ENCODE assay signal across 8 cellular contexts in the genomic region with DNA sequence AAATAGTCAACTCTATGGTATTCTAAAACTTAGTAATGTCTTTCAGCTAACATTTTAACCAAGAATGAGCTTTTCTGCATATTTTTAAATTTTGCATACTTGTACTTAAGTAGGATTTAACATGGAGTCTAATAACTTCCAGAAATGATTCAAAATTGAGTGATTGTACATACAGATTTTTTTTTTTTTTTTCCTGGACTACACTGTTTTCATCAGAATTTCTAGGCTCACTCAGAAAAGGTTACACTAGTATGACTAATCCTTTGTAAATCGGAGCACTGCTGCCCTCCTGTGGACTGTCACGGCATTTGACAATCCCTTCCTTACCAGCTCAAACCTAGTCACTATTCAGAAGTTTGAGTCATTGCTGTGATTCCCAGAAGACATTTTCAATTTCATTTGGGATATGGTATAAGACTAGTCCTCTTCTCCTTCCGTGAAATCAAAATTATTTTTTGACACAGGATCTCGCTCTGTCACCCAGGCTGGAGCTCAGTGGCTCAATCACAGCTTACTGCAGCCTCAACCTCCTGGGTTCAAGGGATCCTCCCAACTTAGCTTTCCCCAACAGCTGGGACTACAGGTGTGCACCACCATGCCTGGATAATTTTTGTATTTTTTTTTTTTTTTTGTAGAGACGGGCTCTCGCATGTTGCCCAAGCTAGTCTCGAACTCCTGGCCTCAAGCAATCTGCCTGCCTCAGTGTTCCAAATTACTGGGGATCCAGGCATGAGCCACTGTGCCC. TPM values are rescaled to one million over a fixed set of nuclear protein-coding genes. Genes with fewer than 3 reads are reported as not detected.
DNase-seq lines count a peak whose midpoint lies in the region; ATAC-seq and TF ChIP-seq lines count a peak whose summit lies in the region.

No MANE protein-coding gene starts in this region.

- intact Hi-C loops in IMR-90 (cut with micrococcal nuclease) = loop anchor here (1.0 to 5.0 kb wide), 2 partner anchors 85 to 142 kb away; no protein-coding TSS in a partner anchor

- H3K14ac ChIP-seq in IMR-90 (replicated peaks; ENCODE audit: low read depth, low read length) = no peak overlapping the region

- POLR2A ChIA-PET in IMR-90 (lab: Charles Lee; ENCODE audit: unreplicated experiment) = no interaction called here

- H3K9me3 ChIP-seq in IMR-90 (ENCODE audit: control insufficient read depth, insufficient read depth, low read length) (no peaks in the 10 kb centered on the region), subcutaneous abdominal adipose tissue (ENCODE audit: control insufficient read depth in 5 of 5, low read length in 5 of 5) (no peaks in the 10 kb centered on the region)

- H3K4me1 ChIP-seq in IMR-90 (ENCODE audit: control insufficient read depth, insufficient read depth, low read length) = no peaks in the 10 kb centered on the region; the same call in 1 of the 2 replicates
- peaks cover 0 to 26% (median 16%) of the 10 kb centered on the region in 5 donors for H3K4me1 ChIP-seq in subcutaneous abdominal adipose tissue (ENCODE audit: control insufficient read depth in 5 of 5, insufficient read depth in 5 of 5, low read length in 5 of 5)

- H2AK5ac ChIP-seq in IMR-90 (ENCODE audit: low read depth, low read length) = no peak overlapping the region

- H3K4me1 Mint-ChIP-seq in activated T-cell treated with anti-CD3 and anti-CD28 coated beads, Interleukin-2, amount 50 U/mL, for 72 hours (ENCODE audit: low read depth) = peaks cover 32% of the 10 kb centered on the region
- H3K4me1 Mint-ChIP-seq in neural crest cell = no peaks in the 10 kb centered on the region

- H3K36me3 ChIP-seq in IMR-90 (ENCODE audit: control insufficient read depth, insufficient read depth, low read length) (peaks cover 14% of the 10 kb centered on the region), subcutaneous abdominal adipose tissue (ENCODE audit: control insufficient read depth in 5 of 5, insufficient read depth in 5 of 5, low read length in 5 of 5) (peaks cover 7 to 39% (median 21%) of the 10 kb centered on the region in 5 donors)

- peaks cover 3 to 4% of the 10 kb centered on the region in 2 donors for H3K36me3 Mint-ChIP-seq in activated T-cell treated with anti-CD3 and anti-CD28 coated beads, Interleukin-2, amount 50 U/mL, for 72 hours (ENCODE audit: insufficient read depth in 2 of 2)
- H3K36me3 Mint-ChIP-seq in neural crest cell (ENCODE audit: low read depth) = peaks cover 3% of the 10 kb centered on the region

- H3K9ac ChIP-seq in IMR-90 (ENCODE audit: low read depth, low read length) = no peak overlapping the region
- peak overlapping the region in 1 of 5 donors; percentile 16 for H3K9ac ChIP-seq in subcutaneous abdominal adipose tissue (ENCODE audit: low read length in 5 of 5)

- H3K4me3 ChIP-seq in IMR-90 (ENCODE audit: insufficient read depth, low read depth, low read length) (no peak overlapping the region), fibroblast of pulmonary artery (replicated peaks; ENCODE audit: low read depth, low read length) (no peak overlapping the region), subcutaneous abdominal adipose tissue (ENCODE audit: low read depth in 1 of 5, low read length in 5 of 5) (no peak overlapping the region)

- BruUV-seq in IMR-90 (replicated peaks; lab: Mats Ljungman, UMichigan) = no TSS peak

- WGBS in IMR-90 (ENCODE audit: extremely low coverage in 2 of 2, insufficient read length in 1 of 2), 2 experiments = no CpG with 5 or more reads among the region's 7 CpGs

- H3K23ac ChIP-seq in IMR-90 (ENCODE audit: low read depth, low read length) = no peak overlapping the region

- no peak overlapping the region for H3K4me2 ChIP-seq in IMR-90 (ENCODE audit: low read depth, low read length)

- ATAC-seq in GM21390 (IDR thresholded peaks at IDR 0.05; ENCODE audit: unreplicated experiment) = peak; percentile 70
- peak; percentile 97 for ATAC-seq in IMR-90 (ENCODE audit: low read depth)
- ATAC-seq in activated T-cell treated with anti-CD3 and anti-CD28 coated beads, Interleukin-2, amount 50 U/mL, for 72 hours (replicated peaks in 1 of 2) = peak; percentile 87 to 92

- no peaks in the 10 kb centered on the region for H4K20me1 ChIP-seq in IMR-90 (ENCODE audit: insufficient read depth, low read length)

- peak; percentile 65 for TF ChIP-seq RAD21 in IMR-90 (IDR thresholded peaks at IDR 0.05; ENCODE audit: low read length)

- no peak for TF ChIP-seq POLR2A in IMR-90 (IDR thresholded peaks at IDR 0.05; ENCODE audit: low read depth, low read length)

- peak; percentile 76 for DNase-seq in COLO668 (lab: John Stamatoyannopoulos, UW; ENCODE audit: unreplicated experiment)
- peak; percentile 89 for DNase-seq in IMR-90
- peak; percentile 76 for DNase-seq in RPMI7951 (ENCODE audit: low read depth)
- DNase-seq in activated T-cell treated with anti-CD3 and anti-CD28 coated beads, Interleukin-2, amount 50 U/mL, for 72 hours = peak; percentile 79 to 81
- DNase-seq in fibroblast of pulmonary artery (ENCODE audit: low read depth) = peak; percentile 91
- peak; percentile 72 for DNase-seq in neural crest cell (ENCODE audit: low read depth, low spot score)

- no peak overlapping the region; the same call in 1 of the 2 replicates for H4K91ac ChIP-seq in IMR-90 (ENCODE audit: insufficient read depth, low read depth, low read length)

- H3K4ac ChIP-seq in IMR-90 (ENCODE audit: low read depth, low read length) = no peak overlapping the region

- H2BK20ac ChIP-seq in IMR-90 (ENCODE audit: low read depth, low read length) = no peak overlapping the region

- H3K27ac ChIP-seq in IMR-90 (ENCODE audit: insufficient read depth, low read length) = no peak overlapping the region
- H3K27ac ChIP-seq in subcutaneous abdominal adipose tissue (ENCODE audit: low read depth, low read length) = peak overlapping the region; percentile 21

- no peaks in the 10 kb centered on the region for H3K27me3 Mint-ChIP-seq in activated T-cell treated with anti-CD3 and anti-CD28 coated beads, Interleukin-2, amount 50 U/mL, for 72 hours (ENCODE audit: low read depth)
- H3K27me3 Mint-ChIP-seq in neural crest cell (ENCODE audit: low read depth) = no peaks in the 10 kb centered on the region

- no peak overlapping the region for H4K5ac ChIP-seq in IMR-90 (ENCODE audit: low read depth, low read length)

- TF ChIP-seq CTCF in IMR-90 (conservative IDR thresholded peaks at IDR 0.05; ENCODE audit: low read depth, low read length) (peak; percentile 85), fibroblast of pulmonary artery (IDR thresholded peaks at IDR 0.05; ENCODE audit: low read length, missing control alignments) (peak; percentile 83), neural crest cell (conservative IDR thresholded peaks at IDR 0.05) (peak; percentile 87)

- H2AK9ac ChIP-seq in IMR-90 (replicated peaks; ENCODE audit: low read depth, low read length, poor library complexity) = no peak overlapping the region

- H2BK120ac ChIP-seq in IMR-90 (ENCODE audit: low read depth, low read length) = no peak overlapping the region

- H2AFZ ChIP-seq in IMR-90 (replicated peaks; ENCODE audit: low read length, poor library complexity) = no peak overlapping the region

- H3K27ac Mint-ChIP-seq in activated T-cell treated with anti-CD3 and anti-CD28 coated beads, Interleukin-2, amount 50 U/mL, for 72 hours = peak overlapping the region; percentile 76
- no peak overlapping the region for H3K27ac Mint-ChIP-seq in neural crest cell (ENCODE audit: unreplicated experiment)

- H3K56ac ChIP-seq in IMR-90 (ENCODE audit: extremely low read depth, insufficient read depth, low read length) = no peak overlapping the region

- H2BK15ac ChIP-seq in IMR-90 (ENCODE audit: low read depth, low read length) = no peak overlapping the region; the same call in 2 of the 3 replicates

- H3K9me1 ChIP-seq in IMR-90 (ENCODE audit: insufficient read depth, low read length) = no peaks in the 10 kb centered on the region

- H3K27me3 ChIP-seq in IMR-90 (ENCODE audit: control insufficient read depth, insufficient read depth, low read length) = no peaks in the 10 kb centered on the region
- H3K27me3 ChIP-seq in subcutaneous abdominal adipose tissue (ENCODE audit: control insufficient read depth in 5 of 5, insufficient read depth in 4 of 5, low read length in 5 of 5) = no peaks in the 10 kb centered on the region

- H3K4me3 Mint-ChIP-seq in activated T-cell treated with anti-CD3 and anti-CD28 coated beads, Interleukin-2, amount 50 U/mL, for 72 hours = no peak overlapping the region
- no peak overlapping the region for H3K4me3 Mint-ChIP-seq in neural crest cell

- H3K79me1 ChIP-seq in IMR-90 (ENCODE audit: low read depth in 1 of 2, low read length in 2 of 2) = no peaks in the 10 kb centered on the region

- CTCF ChIA-PET in IMR-90 (lab: Yijun Ruan, JAX) = interaction anchor here (0.5 to 2.0 kb wide), 17 partner anchors 8 to 1762 kb away, joined by 3 to 13 read pairs (median 3); no protein-coding TSS in a partner anchor

- peak overlapping the region; percentile 57 for H2BK5ac ChIP-seq in IMR-90 (ENCODE audit: low read depth, low read length, poor library complexity, severe bottlenecking)

- dilution Hi-C loops in IMR-90 (cut with HindIII; ENCODE audit: low sequenced_read_pairs, unreplicated experiment) = no loop called here

- H3K18ac ChIP-seq in IMR-90 (ENCODE audit: low read depth, low read length) = no peak overlapping the region

- no peak overlapping the region for H4K8ac ChIP-seq in IMR-90 (ENCODE audit: low read depth in 2 of 2, low read length in 2 of 2)

- H3K9me3 Mint-ChIP-seq in activated T-cell treated with anti-CD3 and anti-CD28 coated beads, Interleukin-2, amount 50 U/mL, for 72 hours = no peaks in the 10 kb centered on the region
- H3K9me3 Mint-ChIP-seq in neural crest cell = no peaks in the 10 kb centered on the region

- in situ Hi-C loops in IMR-90 (cut with MboI; ENCODE audit: low sequenced_read_pairs) = no loop called here

TF ChIP-seq in IMR-90, 13 proteins besides CTCF, POLR2A, EP300 and RAD21:
- TF ChIP-seq CEBPB (IDR thresholded peaks at IDR 0.05; ENCODE audit: low read depth, low read length) = no peak
- peak; percentile 69 for TF ChIP-seq SMC3 (IDR thresholded peaks at IDR 0.05; ENCODE audit: low read depth, low read length)
- peak; percentile 49 for TF ChIP-seq FOS (IDR thresholded peaks at IDR 0.05; ENCODE audit: low read depth, low read length)
- no peak for TF ChIP-seq MAFK (IDR thresholded peaks at IDR 0.05; ENCODE audit: low read depth, low read length)

RNA-seq across cellular contexts. Expression of a gene that starts 45.5 kb away (rescaled TPM):
- total RNA-seq in IMR-90 (2012; rRNA removed) (37.1 and 76.1 TPM in 2 replicates), neural crest cell (93.8 and 98.7 TPM in 2 replicates)
- polyA plus RNA-seq in IMR-90 (2012; rRNA removed) = 57.7 and 82.0 TPM in 2 replicates
- 14.1 and 15.1 TPM in 2 replicates for polyA plus RNA-seq in IMR-90 (2012; cell fraction: cytosol; rRNA removed)
- 31.9 and 303 TPM in 2 replicates for polyA plus RNA-seq in IMR-90 (2012; cell fraction: nucleus; rRNA removed; ENCODE audit: low replicate concordance)
- 58.5 and 72.3 TPM in 2 replicates for total RNA-seq in RPMI7951 (2014; rRNA removed; shearing (Covaris generic))
- 100 to 1,000 TPM; 108 to 120 TPM for total RNA-seq in activated T-cell treated with anti-CD3 and anti-CD28 coated beads, Interleukin-2, amount 50 U/mL, for 72 hours
